1 cellular context compared by ENCODE assay signal in the genomic region with DNA sequence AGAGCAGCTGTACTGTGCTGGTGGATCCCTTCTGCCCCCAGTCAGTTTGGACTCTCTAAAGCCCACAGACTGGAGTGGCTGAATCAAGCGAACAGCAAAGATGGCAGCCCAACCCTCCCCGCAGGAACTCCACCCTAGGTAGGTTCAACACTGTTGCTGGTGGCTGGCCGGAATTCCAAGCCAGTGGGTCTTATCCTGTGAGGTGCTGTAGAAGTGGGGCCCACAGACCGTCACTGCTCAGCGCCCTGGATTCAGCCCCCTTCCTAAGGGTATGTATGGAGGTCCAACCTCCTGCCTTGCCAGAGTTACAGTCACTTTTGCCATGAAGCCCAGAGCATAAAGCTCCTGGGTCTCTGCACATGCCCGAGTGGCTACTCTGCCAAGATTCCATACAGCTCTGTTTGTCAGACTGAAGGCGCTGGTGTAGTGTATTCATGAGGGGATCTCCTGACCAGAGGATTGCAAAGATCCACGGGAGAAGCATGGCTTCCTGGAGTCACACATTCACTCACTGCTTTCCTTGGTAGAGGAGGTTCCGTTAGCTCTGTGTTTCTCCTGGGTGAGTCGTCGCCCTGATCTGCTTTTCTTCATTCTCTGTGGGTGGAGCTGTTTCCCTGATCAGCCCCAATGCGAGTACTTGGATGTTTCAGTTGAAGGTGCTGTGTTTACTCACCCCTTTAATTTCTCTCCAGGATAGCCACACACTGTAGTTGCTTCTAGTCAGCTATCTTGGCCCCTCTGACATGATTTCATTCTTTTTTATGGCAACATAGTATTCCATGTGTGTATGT.
TF ChIP-seq lines count a peak whose summit lies in the region.

No MANE protein-coding gene starts in this region.

TF ChIP-seq in HepG2, 621 proteins besides CTCF, POLR2A, EP300 and RAD21 (continued from another document):
- TF ChIP-seq TMF1 (CRISPR knock-in tag; IDR thresholded peaks at IDR 0.05; ENCODE audit: low read depth) (no peak), ZNF441 (CRISPR knock-in tag; IDR thresholded peaks at IDR 0.05; ENCODE audit: borderline replicate concordance) (no peak), HNRNPLL (IDR thresholded peaks at IDR 0.05; ENCODE audit: low read depth, low read length, poor library complexity, severe bottlenecking) (no peak), SIN3B (IDR thresholded peaks at IDR 0.05; ENCODE audit: low read length) (no peak), MED8 (CRISPR knock-in tag; IDR thresholded peaks at IDR 0.05; ENCODE audit: insufficient replicate concordance) (no peak), SMYD3 (CRISPR knock-in tag; IDR thresholded peaks at IDR 0.05) (no peak)
- TF ChIP-seq, protein P1, sequence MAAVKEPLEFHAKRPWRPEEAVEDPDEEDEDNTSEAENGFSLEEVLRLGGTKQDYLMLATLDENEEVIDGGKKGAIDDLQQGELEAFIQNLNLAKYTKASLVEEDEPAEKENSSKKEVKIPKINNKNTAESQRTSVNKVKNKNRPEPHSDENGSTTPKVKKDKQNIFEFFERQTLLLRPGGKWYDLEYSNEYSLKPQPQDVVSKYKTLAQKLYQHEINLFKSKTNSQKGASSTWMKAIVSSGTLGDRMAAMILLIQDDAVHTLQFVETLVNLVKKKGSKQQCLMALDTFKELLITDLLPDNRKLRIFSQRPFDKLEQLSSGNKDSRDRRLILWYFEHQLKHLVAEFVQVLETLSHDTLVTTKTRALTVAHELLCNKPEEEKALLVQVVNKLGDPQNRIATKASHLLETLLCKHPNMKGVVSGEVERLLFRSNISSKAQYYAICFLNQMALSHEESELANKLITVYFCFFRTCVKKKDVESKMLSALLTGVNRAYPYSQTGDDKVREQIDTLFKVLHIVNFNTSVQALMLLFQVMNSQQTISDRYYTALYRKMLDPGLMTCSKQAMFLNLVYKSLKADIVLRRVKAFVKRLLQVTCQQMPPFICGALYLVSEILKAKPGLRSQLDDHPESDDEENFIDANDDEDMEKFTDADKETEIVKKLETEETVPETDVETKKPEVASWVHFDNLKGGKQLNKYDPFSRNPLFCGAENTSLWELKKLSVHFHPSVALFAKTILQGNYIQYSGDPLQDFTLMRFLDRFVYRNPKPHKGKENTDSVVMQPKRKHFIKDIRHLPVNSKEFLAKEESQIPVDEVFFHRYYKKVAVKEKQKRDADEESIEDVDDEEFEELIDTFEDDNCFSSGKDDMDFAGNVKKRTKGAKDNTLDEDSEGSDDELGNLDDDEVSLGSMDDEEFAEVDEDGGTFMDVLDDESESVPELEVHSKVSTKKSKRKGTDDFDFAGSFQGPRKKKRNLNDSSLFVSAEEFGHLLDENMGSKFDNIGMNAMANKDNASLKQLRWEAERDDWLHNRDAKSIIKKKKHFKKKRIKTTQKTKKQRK (IDR thresholded peaks at IDR 0.05; ENCODE audit: low read length), result no peak
- TF ChIP-seq, protein P2, sequence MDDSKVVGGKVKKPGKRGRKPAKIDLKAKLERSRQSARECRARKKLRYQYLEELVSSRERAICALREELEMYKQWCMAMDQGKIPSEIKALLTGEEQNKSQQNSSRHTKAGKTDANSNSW (CRISPR knock-in tag; IDR thresholded peaks at IDR 0.05; ENCODE audit: borderline replicate concordance), result no peak
TF ChIP-seq in HepG2: peak in this region for 0.
